Comparison of ENCODE assay signal across 16 cellular contexts in genomic region chr3:37820213-37820612, GRCh38. TPM values are rescaled to one million over a fixed set of nuclear protein-coding genes. Genes with fewer than 3 reads are reported as not detected.
A peak's percentile ranks its signal among the peaks of the same experiment; 100 is the strongest.
DNase-seq lines count a peak whose midpoint lies in the region; ATAC-seq and TF ChIP-seq lines count a peak whose summit lies in the region.
"Had no signal": no experiment of that assay in that cellular context is flagged by ENCODE, and none has a peak within 500 bp of the region (broad histone marks: within the 10 kb centered on the region; RNA-seq: fewer than 3 reads in every experiment).

No MANE protein-coding gene starts in this region.

- H3K4me3 ChIP-seq in SK-N-SH (ENCODE audit: low read depth in 2 of 2, low read length in 1 of 2) (no peak overlapping the region), muscle layer of colon (ENCODE audit: low read depth in 1 of 2, low read length in 2 of 2) (no peak overlapping the region), sigmoid colon (no peak overlapping the region)
- H3K4me3 ChIP-seq: GM23338 had no signal

- intact Hi-C loops in sigmoid colon (cut with DNase I), result no loop called here

- POLR2A ChIA-PET in SK-N-SH (lab: Yijun Ruan, JAX), result no interaction called here

- no peak for DNase-seq in SK-N-SH
- DNase-seq in sigmoid colon, result no peak
- no peak for DNase-seq in stimulated activated naive CD4-positive, alpha-beta T cell (lab: John Stamatoyannopoulos, UW)
- DNase-seq: Caco-2; CD8-positive, alpha-beta T cell; DND-41; GF-D8; H7 had no signal

- peaks cover 3% of the 10 kb centered on the region in 2 experiments for H3K36me3 ChIP-seq in SK-N-SH (replicated peaks in 1 of 2; ENCODE audit: control insufficient read depth in 1 of 2, insufficient read depth in 2 of 2, low read length in 1 of 2)
- H3K36me3 ChIP-seq in muscle layer of colon (ENCODE audit: insufficient read depth, low read length), result no peaks in the 10 kb centered on the region
- no peaks in the 10 kb centered on the region for H3K36me3 ChIP-seq in sigmoid colon

- peaks cover 0 to 32% of the 10 kb centered on the region in 2 experiments; a peak in 2 of 4 replicates for H3K4me1 ChIP-seq in SK-N-SH (ENCODE audit: control insufficient read depth in 1 of 2, insufficient read depth in 2 of 2, low read depth in 1 of 2, low read length in 1 of 2)
- H3K4me1 ChIP-seq in muscle layer of colon (ENCODE audit: insufficient read depth, low read length), result peaks cover 65% of the 10 kb centered on the region
- peaks cover 0 to 81% (median 45%) of the 10 kb centered on the region in 4 donors for H3K4me1 ChIP-seq in sigmoid colon
- H3K4me1 ChIP-seq: Caco-2 had no signal

- TF ChIP-seq POLR2A in sigmoid colon (IDR thresholded peaks at IDR 0.05), result no peak

- no peaks in the 10 kb centered on the region for H3K9me3 ChIP-seq in SK-N-SH
- no peaks in the 10 kb centered on the region for H3K9me3 ChIP-seq in muscle layer of colon (ENCODE audit: low read length)
- H3K9me3 ChIP-seq in sigmoid colon, result no peaks in the 10 kb centered on the region
- H3K9me3 ChIP-seq: Caco-2 had no signal

- H3K27me3 ChIP-seq in SK-N-SH (ENCODE audit: insufficient read depth), result no peaks in the 10 kb centered on the region
- no peaks in the 10 kb centered on the region for H3K27me3 ChIP-seq in muscle layer of colon (ENCODE audit: control insufficient read depth in 1 of 2, insufficient read depth in 2 of 2, low read length in 2 of 2)
- no peaks in the 10 kb centered on the region for H3K27me3 ChIP-seq in sigmoid colon

- H3F3A ChIP-seq in SK-N-SH (replicated peaks; ENCODE audit: insufficient read depth), result no peaks in the 10 kb centered on the region

- no peak overlapping the region for H2AFZ ChIP-seq in SK-N-SH (ENCODE audit: low read depth)
- H2AFZ ChIP-seq: GM23338 had no signal

- 79% methylated on average over 4 of the region's 4 CpGs for WGBS in SK-N-SH (ENCODE audit: low lambda C conversion rate)
- 82 to 87% methylated on average over 4 of the region's 4 CpGs for WGBS in sigmoid colon, 2 donors

- no peak overlapping the region for H3K9ac ChIP-seq in SK-N-SH
- H3K9ac ChIP-seq in muscle layer of colon (ENCODE audit: low read length), result no peak overlapping the region

- TF ChIP-seq CTCF in SK-N-SH (IDR thresholded peaks at IDR 0.05), result no peak
- TF ChIP-seq CTCF in VCaP (conservative IDR thresholded peaks at IDR 0.05), result no peak
- no peak for TF ChIP-seq CTCF in sigmoid colon (IDR thresholded peaks at IDR 0.05)

- H3K27ac ChIP-seq in SK-N-SH (ENCODE audit: low read depth in 2 of 2, low read length in 1 of 2) (peak overlapping the region in 1 of 2 experiments; percentile 84; a peak in 2 of 4 replicates), VCaP (peak overlapping the region; percentile 64), muscle layer of colon (ENCODE audit: low read depth, low read length) (peak overlapping the region; percentile 1), sigmoid colon (peak overlapping the region; percentile 30 to 78 (median 72))
- H3K27ac ChIP-seq: 22Rv1, HL-60 had no signal

- peak; percentile 32; the same call in 1 of the 3 replicates for ATAC-seq in SK-N-SH treated with all-trans-retinoic acid at 6 μM for 48 hours
- ATAC-seq in GM18861 (IDR thresholded peaks at IDR 0.05; ENCODE audit: unreplicated experiment), result no peak
- no peak for ATAC-seq in GM19455 (IDR thresholded peaks at IDR 0.05; ENCODE audit: unreplicated experiment)
- ATAC-seq: CD8-positive, alpha-beta T cell; GM23338 had no signal

- CTCF ChIA-PET in SK-N-SH (lab: Yijun Ruan, JAX), result interaction anchor here (1.0 to 1.1 kb wide), 3 partner anchors 41 to 369 kb away, joined by 3 to 4 read pairs (median 3); no protein-coding TSS in a partner anchor

- no peaks in the 10 kb centered on the region for H4K20me1 ChIP-seq in SK-N-SH (ENCODE audit: insufficient read depth)

- no peaks in the 10 kb centered on the region for H3K9me2 ChIP-seq in SK-N-SH

- no peak for TF ChIP-seq RAD21 in SK-N-SH (IDR thresholded peaks at IDR 0.05; ENCODE audit: low read length)

- no peak for TF ChIP-seq EP300 in SK-N-SH (IDR thresholded peaks at IDR 0.05; ENCODE audit: borderline replicate concordance in 1 of 2, low read depth in 1 of 2, low read length in 1 of 2)
- no peak for TF ChIP-seq EP300 in sigmoid colon (IDR thresholded peaks at IDR 0.05)

- no peak overlapping the region for H3K4me2 ChIP-seq in SK-N-SH
- H3K4me2 ChIP-seq: GM23338 had no signal

- H3K79me2 ChIP-seq in SK-N-SH (ENCODE audit: insufficient read depth), result no peaks in the 10 kb centered on the region

TF ChIP-seq in SK-N-SH treated with all-trans-retinoic acid at 6 μM for 48 hours, 23 proteins besides CTCF, POLR2A, EP300 and RAD21 (continues in another document):
- TF ChIP-seq PATZ1 (CRISPR knock-in tag; IDR thresholded peaks at IDR 0.05; ENCODE audit: borderline replicate concordance) (no peak), CREB5 (CRISPR knock-in tag; IDR thresholded peaks at IDR 0.05; ENCODE audit: low read depth) (no peak), ZNF8 (CRISPR knock-in tag; IDR thresholded peaks at IDR 0.05) (no peak)

TF ChIP-seq in SK-N-SH, 30 proteins besides CTCF, POLR2A, EP300 and RAD21:
- no peak for TF ChIP-seq EZH2phosphoT487 (IDR thresholded peaks at IDR 0.05; ENCODE audit: borderline replicate concordance, low read depth)
- no peak for TF ChIP-seq YY1 (IDR thresholded peaks at IDR 0.05; ENCODE audit: low read depth)
- TF ChIP-seq CHD2 (IDR thresholded peaks at IDR 0.05; ENCODE audit: low read length, partially characterized antibody), result no peak
- TF ChIP-seq REST (IDR thresholded peaks at IDR 0.05; ENCODE audit: low read depth, low read length), result no peak
- no peak for TF ChIP-seq GABPA (IDR thresholded peaks at IDR 0.05; ENCODE audit: low read depth)
- no peak for TF ChIP-seq USF1 (IDR thresholded peaks at IDR 0.05; ENCODE audit: borderline replicate concordance, low read depth)
- no peak for TF ChIP-seq TAF1 (IDR thresholded peaks at IDR 0.05; ENCODE audit: borderline replicate concordance, low read depth, low read length)
- TF ChIP-seq FOSL2 (IDR thresholded peaks at IDR 0.05; ENCODE audit: borderline replicate concordance, low read depth), result no peak

RNA-seq across cellular contexts. Expression of gene CTDSPL, which starts 41.5 kb away (rescaled TPM):
- 22.1 and 26.8 TPM in 2 replicates for polyA plus RNA-seq in SK-N-SH (2012; rRNA removed)
- 21.0 and 25.1 TPM in 2 replicates for polyA plus RNA-seq in SK-N-SH (2012; cell fraction: cytosol; rRNA removed)
- polyA plus RNA-seq in SK-N-SH (2012; cell fraction: nucleus; rRNA removed), result 24.4 and 33.8 TPM in 2 replicates
- total RNA-seq in sigmoid colon, result 10 to 100 TPM; 46.3 to 69.1 (median 60.5) TPM
- 10 to 100 TPM; 19.1 to 22.8 (median 22.7) TPM for polyA plus RNA-seq in sigmoid colon
